Comparison of ENCODE assay signal across 25 cellular contexts in the genomic region with DNA sequence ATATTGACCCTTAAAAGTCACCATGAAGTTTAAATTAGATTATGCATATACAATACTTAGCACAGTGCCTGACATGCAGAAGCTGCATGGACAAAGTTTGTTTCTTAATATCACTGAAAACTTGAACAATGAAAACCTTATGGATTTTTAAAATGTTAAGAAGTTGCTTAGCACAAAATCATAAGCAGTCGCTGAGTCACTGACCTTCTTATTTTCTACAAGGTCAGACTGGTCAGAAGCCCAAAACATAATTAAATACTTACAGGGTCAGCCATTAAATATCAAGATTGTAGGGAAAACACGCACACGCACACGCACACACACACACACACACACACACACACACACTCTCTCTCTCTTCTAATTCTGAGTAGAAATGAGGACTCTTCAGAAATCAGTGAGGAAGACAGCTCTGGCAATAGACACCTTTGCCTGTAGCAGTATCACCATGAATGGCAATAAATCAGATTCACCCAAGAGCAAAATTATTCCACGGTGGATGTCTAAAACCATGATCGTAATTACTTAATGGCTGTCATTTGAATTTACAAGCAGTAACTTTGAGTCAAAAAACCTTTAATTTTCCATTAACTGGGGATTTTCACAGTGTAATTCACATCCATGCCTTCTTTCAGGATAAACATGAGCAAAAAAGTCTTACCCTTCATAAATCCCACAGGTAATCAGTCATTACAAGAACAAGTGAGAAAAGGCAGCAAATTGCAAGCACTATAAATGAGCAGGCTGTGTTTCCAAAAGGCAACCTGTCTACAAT.
"Had no signal": no experiment of that assay in that cellular context is flagged by ENCODE, and none has a peak within 500 bp of the region (broad histone marks: within the 10 kb centered on the region; RNA-seq: fewer than 3 reads in every experiment).

No MANE protein-coding gene starts in this region.

- ATAC-seq: activated CD4-positive, CD25-positive, alpha-beta regulatory T cell treated with anti-CD3 and anti-CD28 coated beads, Interleukin-2, amount 50 U/mL, for 24 hours; activated CD8-positive, alpha-beta memory T cell treated with anti-CD3 and anti-CD28 coated beads, Interleukin-2, amount 10 ng/mL, durations not matched to agents 7 days and 5 days; activated CD8-positive, alpha-beta T cell treated with anti-CD3 and anti-CD28 coated beads for 36 hours; body of pancreas; left lung; natural killer cell treated with Interleukin-12 subunit alpha and Interleukin-12 subunit beta and Interleukin-15 and Interleukin-18, amount 100 ng/mL, for 72 hours; pancreas; psoas muscle; stimulated activated naive CD8-positive, alpha-beta T cell treated with anti-CD3 and anti-CD28 coated beads, Interleukin-15, Interleukin-2, amounts not matched to agents 100 U/mL and 50 U/mL, for 24 hours; upper lobe of right lung had no signal

- H3K9me3 ChIP-seq: body of pancreas, left lung, neutrophil, pancreas, psoas muscle, right atrium auricular region, upper lobe of right lung had no signal

- H3K27me3 ChIP-seq: body of pancreas, cardiac muscle cell, left lung, neutrophil, pancreas, right atrium auricular region, upper lobe of right lung had no signal

- H3K4me3 ChIP-seq: body of pancreas, cardiac muscle cell, left lung, lung, pancreas, psoas muscle, right atrium auricular region, upper lobe of right lung had no signal

- DNase-seq: activated CD4-positive, alpha-beta T cell treated with anti-CD3 and anti-CD28 coated beads, Interleukin-2, amount 10 ng/mL, durations not matched to agents 24 days and 14 days; activated CD8-positive, alpha-beta memory T cell treated with anti-CD3 and anti-CD28 coated beads, Interleukin-2, amount 10 ng/mL, durations not matched to agents 7 days and 5 days; activated CD8-positive, alpha-beta T cell treated with anti-CD3 and anti-CD28 coated beads for 36 hours; activated gamma-delta T cell; activated T-cell treated with anti-CD3 and anti-CD28 coated beads for 4 hours; anterior cingulate cortex; body of pancreas; effector CD8-positive, alpha-beta T cell; foreskin melanocyte; immature natural killer cell; kidney glomerular epithelial cell; left lung; pancreas; psoas muscle; stimulated activated CD4-positive, alpha-beta T cell treated with anti-CD3 and anti-CD28 coated beads, Interleukin-12 subunit alpha, Interleukin-12 subunit beta, amount 100 ng/mL, for 4 hours; stimulated activated CD4-positive, alpha-beta T cell treated with anti-CD3 and anti-CD28 coated beads, Interleukin-4, amount 100 ng/mL, for 4 hours; stimulated activated naive CD8-positive, alpha-beta T cell treated with anti-CD3 and anti-CD28 coated beads, Interleukin-15, Interleukin-2, amounts not matched to agents 100 U/mL and 50 U/mL, for 24 hours; upper lobe of right lung had no signal

- H3K4me1 ChIP-seq: body of pancreas, left lung, pancreas, psoas muscle, right atrium auricular region had no signal

- H3K36me3 ChIP-seq: cardiac muscle cell, left lung, neutrophil, pancreas, right atrium auricular region, upper lobe of right lung had no signal

- H3K27ac ChIP-seq: body of pancreas, cardiac muscle cell, left lung, neutrophil, pancreas, psoas muscle, right atrium auricular region, upper lobe of right lung, VCaP had no signal
